Comparison of ENCODE assay signal across 2 cellular contexts in the genomic region with DNA sequence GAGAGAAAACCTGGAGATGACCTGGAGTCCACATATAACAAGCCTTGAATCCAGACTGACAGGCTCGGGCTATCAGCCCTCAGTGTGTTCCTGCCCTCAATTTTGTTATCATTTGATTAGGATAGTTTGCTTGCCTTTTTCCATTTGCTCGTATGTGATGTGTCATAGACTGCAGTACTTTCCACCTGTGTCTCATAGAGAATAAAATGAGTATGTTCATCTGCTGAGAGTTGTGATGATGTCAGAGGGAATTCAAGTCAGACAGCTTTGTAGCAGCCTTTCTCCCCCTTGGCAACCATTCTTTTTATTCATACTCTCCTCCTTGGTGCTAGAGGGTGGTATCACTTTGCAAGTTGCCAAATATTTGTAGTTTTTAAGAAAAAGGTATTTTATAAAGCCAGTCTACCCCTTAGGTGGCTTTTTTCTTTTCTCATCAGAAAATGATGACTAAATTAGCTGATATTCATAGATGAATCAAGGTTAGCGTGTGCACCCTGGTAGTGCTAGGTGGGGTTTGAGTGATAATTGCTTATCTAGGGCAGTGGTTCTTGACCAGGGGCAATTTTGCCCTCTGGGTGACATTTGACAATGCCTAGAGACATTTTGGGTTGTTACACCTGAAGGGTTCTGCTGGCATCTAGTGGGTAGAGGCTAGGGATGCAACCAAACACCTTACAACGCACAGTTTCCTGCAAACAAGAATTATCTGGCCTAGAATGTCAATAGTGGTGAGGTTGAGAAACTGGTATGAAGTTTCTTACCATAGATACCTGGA.
TF ChIP-seq lines count a peak whose summit lies in the region.

No MANE protein-coding gene starts in this region.

TF ChIP-seq in SK-N-SH, 30 proteins besides CTCF, POLR2A, EP300 and RAD21 (continued from another document):
- TF ChIP-seq ELF1 (IDR thresholded peaks at IDR 0.05), result no peak
- TF ChIP-seq REST (IDR thresholded peaks at IDR 0.05; ENCODE audit: low read depth, low read length), result no peak
- TF ChIP-seq POLR2AphosphoS5 (IDR thresholded peaks at IDR 0.05; ENCODE audit: low read depth, low read length), result no peak
- no peak for TF ChIP-seq FOSL2 (IDR thresholded peaks at IDR 0.05; ENCODE audit: borderline replicate concordance, low read depth)
- no peak for TF ChIP-seq ZBTB33 (IDR thresholded peaks at IDR 0.05; ENCODE audit: borderline replicate concordance, low read depth)
- TF ChIP-seq FOXJ3 (CRISPR knock-in tag; IDR thresholded peaks at IDR 0.05), result no peak
- TF ChIP-seq USF1 (IDR thresholded peaks at IDR 0.05; ENCODE audit: borderline replicate concordance, low read depth), result no peak
- no peak for TF ChIP-seq RFX5 (IDR thresholded peaks at IDR 0.05; ENCODE audit: low read length)
- TF ChIP-seq CHD2 (IDR thresholded peaks at IDR 0.05; ENCODE audit: low read length, partially characterized antibody), result no peak
- no peak for TF ChIP-seq MEF2A (IDR thresholded peaks at IDR 0.05; ENCODE audit: borderline replicate concordance, low read depth)
- TF ChIP-seq, protein P1, sequence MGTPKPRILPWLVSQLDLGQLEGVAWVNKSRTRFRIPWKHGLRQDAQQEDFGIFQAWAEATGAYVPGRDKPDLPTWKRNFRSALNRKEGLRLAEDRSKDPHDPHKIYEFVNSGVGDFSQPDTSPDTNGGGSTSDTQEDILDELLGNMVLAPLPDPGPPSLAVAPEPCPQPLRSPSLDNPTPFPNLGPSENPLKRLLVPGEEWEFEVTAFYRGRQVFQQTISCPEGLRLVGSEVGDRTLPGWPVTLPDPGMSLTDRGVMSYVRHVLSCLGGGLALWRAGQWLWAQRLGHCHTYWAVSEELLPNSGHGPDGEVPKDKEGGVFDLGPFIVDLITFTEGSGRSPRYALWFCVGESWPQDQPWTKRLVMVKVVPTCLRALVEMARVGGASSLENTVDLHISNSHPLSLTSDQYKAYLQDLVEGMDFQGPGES (IDR thresholded peaks at IDR 0.05; ENCODE audit: low read depth, low read length), result no peak
- no peak for TF ChIP-seq MXI1 (IDR thresholded peaks at IDR 0.05; ENCODE audit: low read depth, low read length)

TF ChIP-seq in SK-N-SH treated with all-trans-retinoic acid at 6 μM for 48 hours, 23 proteins besides CTCF, POLR2A, EP300 and RAD21 (continued from another document):
- TF ChIP-seq PATZ1 (CRISPR knock-in tag; IDR thresholded peaks at IDR 0.05; ENCODE audit: borderline replicate concordance), result no peak
- TF ChIP-seq CSRNP3 (CRISPR knock-in tag; IDR thresholded peaks at IDR 0.05), result no peak
- no peak for TF ChIP-seq ESRRG (CRISPR knock-in tag; IDR thresholded peaks at IDR 0.05)
- no peak for TF ChIP-seq ZNF565 (CRISPR knock-in tag; conservative IDR thresholded peaks at IDR 0.05; ENCODE audit: low read depth)
- no peak for TF ChIP-seq GLIS3 (CRISPR knock-in tag; IDR thresholded peaks at IDR 0.05)
- no peak for TF ChIP-seq BACH2 (CRISPR knock-in tag; IDR thresholded peaks at IDR 0.05; ENCODE audit: borderline replicate concordance)
- TF ChIP-seq ZNF70 (CRISPR knock-in tag; IDR thresholded peaks at IDR 0.05), result no peak
